ENCODE assay signal across 8 cellular contexts in genomic region chr3:172201136-172201989, GRCh38.
DNase-seq lines count a peak whose midpoint lies in the region; ATAC-seq and TF ChIP-seq lines count a peak whose summit lies in the region.

No MANE protein-coding gene starts in this region.

- H3K36me3 Mint-ChIP-seq in activated CD8-positive, alpha-beta T cell treated with anti-CD3 and anti-CD28 coated beads, Interleukin-2, amount 10 ng/mL, durations not matched to agents 7 days and 5 days (ENCODE audit: low read depth) = no peaks in the 10 kb centered on the region

- peaks cover 9% of the 10 kb centered on the region for H3K9me3 Mint-ChIP-seq in activated CD8-positive, alpha-beta T cell treated with anti-CD3 and anti-CD28 coated beads, Interleukin-2, amount 10 ng/mL, durations not matched to agents 7 days and 5 days (ENCODE audit: insufficient read depth)

- H3K36me3 ChIP-seq in psoas muscle (ENCODE audit: insufficient read depth in 1 of 2, low read depth in 1 of 2) = no peaks in the 10 kb centered on the region

- ATAC-seq in psoas muscle = peak; percentile 47 to 75 (median 62)
- ATAC-seq in GM18517 (IDR thresholded peaks at IDR 0.05; ENCODE audit: unreplicated experiment) = no peak
- no peak for ATAC-seq in HG03439 (IDR thresholded peaks at IDR 0.05; ENCODE audit: unreplicated experiment)
- no peak for ATAC-seq in activated CD8-positive, alpha-beta T cell treated with anti-CD3 and anti-CD28 coated beads, Interleukin-2, amount 10 ng/mL, durations not matched to agents 7 days and 5 days

- no peaks in the 10 kb centered on the region for H3K4me1 Mint-ChIP-seq in activated CD8-positive, alpha-beta T cell treated with anti-CD3 and anti-CD28 coated beads, Interleukin-2, amount 10 ng/mL, durations not matched to agents 7 days and 5 days (ENCODE audit: low read depth)

- no peaks in the 10 kb centered on the region for H3K9me3 ChIP-seq in psoas muscle

- POLR2A ChIA-PET in activated CD8-positive, alpha-beta T cell treated with anti-CD3 and anti-CD28 coated beads, Interleukin-2, amount 10 ng/mL, durations not matched to agents 7 days and 5 days (lab: Charles Lee) = no interaction called here

- H3K27ac Mint-ChIP-seq in activated CD8-positive, alpha-beta T cell treated with anti-CD3 and anti-CD28 coated beads, Interleukin-2, amount 10 ng/mL, durations not matched to agents 7 days and 5 days = no peak overlapping the region

- H3K4me1 ChIP-seq in psoas muscle = peaks cover 40% of the 10 kb centered on the region

- DNase-seq in EL (peak; percentile 79), SHP77 (lab: John Stamatoyannopoulos, UW) (peak; percentile 69 to 74), foreskin fibroblast (peak; percentile 42 to 61), psoas muscle (peak; percentile 77 to 86)
- no peak for DNase-seq in activated CD4-positive, CD25-positive, alpha-beta regulatory T cell (lab: John Stamatoyannopoulos, UW)
- DNase-seq in activated CD8-positive, alpha-beta T cell treated with anti-CD3 and anti-CD28 coated beads, Interleukin-2, amount 10 ng/mL, durations not matched to agents 7 days and 5 days = no peak

- intact Hi-C loops in psoas muscle (cut with DNase I) = loop anchor here in 1 of 2 donors (5.0 kb wide), 1 partner anchor 44 kb away; no protein-coding TSS in a partner anchor

- CTCF ChIA-PET in activated CD8-positive, alpha-beta T cell treated with anti-CD3 and anti-CD28 coated beads, Interleukin-2, amount 10 ng/mL, durations not matched to agents 7 days and 5 days (lab: Charles Lee) = no interaction called here

- H3K27me3 Mint-ChIP-seq in activated CD8-positive, alpha-beta T cell treated with anti-CD3 and anti-CD28 coated beads, Interleukin-2, amount 10 ng/mL, durations not matched to agents 7 days and 5 days (ENCODE audit: low read depth) = no peaks in the 10 kb centered on the region

- H3K4me3 Mint-ChIP-seq in activated CD8-positive, alpha-beta T cell treated with anti-CD3 and anti-CD28 coated beads, Interleukin-2, amount 10 ng/mL, durations not matched to agents 7 days and 5 days = no peak overlapping the region

- no peaks in the 10 kb centered on the region for H3K27me3 ChIP-seq in psoas muscle (ENCODE audit: insufficient read depth in 3 of 3, low read length in 2 of 3)

- no peak for TF ChIP-seq CTCF in foreskin fibroblast (IDR thresholded peaks at IDR 0.05; ENCODE audit: low read depth, low read length)
- no peak for TF ChIP-seq CTCF in psoas muscle (IDR thresholded peaks at IDR 0.05)

- WGBS in psoas muscle, 3 donors = 18 to 25% (median 22%) methylated on average over 12 of the region's 12 CpGs

- no peak overlapping the region for H3K4me3 ChIP-seq in foreskin fibroblast (ENCODE audit: low read depth in 1 of 2, low read length in 2 of 2)
- peak overlapping the region; percentile 17 for H3K4me3 ChIP-seq in psoas muscle

- peak overlapping the region; percentile 68 for H3K27ac ChIP-seq in psoas muscle

Comparison
In these comparisons a context has a peak if more than half of its experiments do, and no peak if none do; other contexts are left out.
1. DNase-seq: peak in EL (single experiment), SHP77 (2 of 2), foreskin fibroblast (2 of 2) and psoas muscle (2 of 2); none in activated CD4-positive, CD25-positive, alpha-beta regulatory T cell (0 of 4) and activated CD8-positive, alpha-beta T cell treated with anti-CD3 and anti-CD28 coated beads, Interleukin-2, amount 10 ng/mL, durations not matched to agents 7 days and 5 days (single experiment).
2. ATAC-seq: peak in psoas muscle (4 of 4); none in GM18517 (single experiment), HG03439 (single experiment) and activated CD8-positive, alpha-beta T cell treated with anti-CD3 and anti-CD28 coated beads, Interleukin-2, amount 10 ng/mL, durations not matched to agents 7 days and 5 days (single experiment).